ENCODE assay signal across 17 cellular contexts in the genomic region with DNA sequence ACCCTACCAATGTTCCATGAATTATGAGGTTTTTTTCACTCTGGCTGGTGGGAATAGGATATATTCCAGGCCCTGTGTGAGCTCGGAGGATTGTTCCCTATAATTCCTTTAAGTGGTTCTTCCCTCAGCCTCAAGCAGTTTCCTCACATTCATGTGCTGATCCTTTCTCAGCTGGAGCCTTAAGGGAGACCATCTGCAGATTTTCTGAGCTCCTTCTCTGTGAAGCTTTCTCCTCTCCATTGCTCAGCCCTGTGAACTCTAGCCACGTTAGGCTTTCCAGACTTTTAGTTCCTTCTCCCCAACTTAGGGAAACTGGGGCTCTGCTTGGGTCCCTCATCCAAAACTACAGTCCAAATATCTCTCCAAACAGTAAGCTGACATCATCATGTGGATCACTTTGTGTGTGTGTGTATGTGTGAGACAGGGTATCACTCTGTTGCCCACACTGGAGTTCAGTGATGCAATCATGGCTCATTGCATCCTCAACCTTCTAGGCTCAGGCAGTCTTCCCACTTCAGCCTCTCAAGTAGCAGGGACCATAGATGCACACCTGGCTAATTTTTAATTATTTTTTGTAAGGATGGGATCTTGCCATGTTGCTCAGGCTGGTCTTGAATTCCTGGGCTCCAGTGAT.
"Had no signal": no experiment of that assay in that cellular context is flagged by ENCODE, and none has a peak within 500 bp of the region (broad histone marks: within the 10 kb centered on the region; RNA-seq: fewer than 3 reads in every experiment).

No MANE protein-coding gene starts in this region.

- H3K9me3 ChIP-seq: lower lobe of right lung had no signal

- FAIRE-seq: astrocyte, endometrium had no signal

- H3K4me3 ChIP-seq: adrenal gland, breast epithelium, coronary artery, lower lobe of right lung had no signal

- H3K36me3 ChIP-seq: adrenal gland, breast epithelium, lower lobe of right lung had no signal

- DNase-seq: activated CD4-positive, alpha-beta T cell treated with anti-CD3 and anti-CD28 coated beads, Interleukin-2, amount 50 U/mL, for 4 hours; activated gamma-delta T cell; adrenal gland; erythroblast; foreskin melanocyte; glutamatergic neuron; hypothalamus; islet precursor cell; lower lobe of right lung; natural killer cell; stimulated activated CD8-positive, alpha-beta memory T cell treated with anti-CD3 and anti-CD28 coated beads, Interleukin-4, amount 100 ng/mL, for 48 hours; stimulated activated naive CD4-positive, alpha-beta T cell had no signal

- H3K27ac Mint-ChIP-seq: activated naive CD4-positive, alpha-beta T cell treated with anti-CD3 and anti-CD28 coated beads, Interleukin-2, amount 50 U/mL, for 24 hours; natural killer cell had no signal

- H3K36me3 Mint-ChIP-seq: natural killer cell had no signal

- ATAC-seq: lower lobe of right lung, natural killer cell had no signal

- H3K27ac ChIP-seq: adrenal gland, breast epithelium, coronary artery, lower lobe of right lung had no signal

- H3K4me1 ChIP-seq: adrenal gland, breast epithelium, lower lobe of right lung had no signal

- H3K27me3 ChIP-seq: adrenal gland, breast epithelium had no signal

- H3K4me3 Mint-ChIP-seq: activated naive CD4-positive, alpha-beta T cell treated with anti-CD3 and anti-CD28 coated beads, Interleukin-2, amount 50 U/mL, for 24 hours; natural killer cell had no signal

- H3K4me1 Mint-ChIP-seq: activated naive CD4-positive, alpha-beta T cell treated with anti-CD3 and anti-CD28 coated beads, Interleukin-2, amount 50 U/mL, for 24 hours; natural killer cell had no signal
